In genomic region chr6:29976588-29977424, GRCh38 we compare ENCODE assay signal across 8 cellular contexts. TPM values are rescaled to one million over a fixed set of nuclear protein-coding genes. Genes with fewer than 3 reads are reported as not detected.
DNase-seq lines count a peak whose midpoint lies in the region; ATAC-seq lines count a peak whose summit lies in the region.

No MANE protein-coding gene starts in this region.

- ATAC-seq in HG02798 (IDR thresholded peaks at IDR 0.05; ENCODE audit: poor library complexity, unreplicated experiment): peak; percentile 86
- peak; percentile 90 for ATAC-seq in left lobe of liver
- no peak for ATAC-seq in HG02588 (IDR thresholded peaks at IDR 0.05; ENCODE audit: unreplicated experiment)

- DNase-seq in EL (peak; percentile 80), NCI-H2227 treated with DMSO at 0.1 percent for 48 hours (lab: John Stamatoyannopoulos, UW) (peak; percentile 56), dermis blood vessel endothelial cell (peak; percentile 85), left lobe of liver (ENCODE audit: low spot score) (peak; percentile 79)
- DNase-seq in activated CD4-positive, alpha-beta T cell treated with anti-CD3 and anti-CD28 coated beads, Interleukin-2, amount 50 U/mL, for 4 hours: peak; percentile 35 to 38
- DNase-seq in stimulated activated CD4-positive, alpha-beta T cell treated with anti-CD3 and anti-CD28 coated beads, Interleukin-1b, Interleukin-23, amount 100 ng/mL, for 48 hours: peak; percentile 49

RNA-seq across cellular contexts. Expression of gene HLA-A, which starts 34.5 kb away (rescaled TPM):
- total RNA-seq in dermis blood vessel endothelial cell: 595 and 927 TPM in 2 replicates
- total RNA-seq in left lobe of liver: 125 TPM
